Comparison of ENCODE assay signal across 9 cellular contexts in the genomic region with DNA sequence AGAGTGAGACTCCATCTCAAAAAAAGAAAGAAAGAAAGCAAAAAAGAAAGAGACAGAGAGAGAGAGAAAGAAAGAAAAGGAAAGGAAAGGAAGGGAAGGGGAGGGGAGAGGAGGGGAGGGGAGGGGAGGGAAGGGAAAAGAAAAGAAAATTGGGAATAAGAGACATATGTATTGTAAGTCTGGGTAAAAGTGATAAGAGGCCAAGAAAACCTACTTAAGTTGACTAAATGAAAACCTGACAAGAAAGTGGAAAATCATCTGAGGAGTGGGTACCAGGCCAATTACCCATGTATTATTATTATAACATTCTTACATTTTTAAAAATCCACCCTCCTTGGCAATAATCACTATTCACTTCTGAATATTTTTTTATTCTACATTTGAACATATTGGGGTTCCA. TPM values are rescaled to one million over a fixed set of nuclear protein-coding genes. Genes with fewer than 3 reads are reported as not detected.
"Had no signal": no experiment of that assay in that cellular context is flagged by ENCODE, and none has a peak within 500 bp of the region (broad histone marks: within the 10 kb centered on the region; RNA-seq: fewer than 3 reads in every experiment).

No MANE protein-coding gene starts in this region.

- FAIRE-seq: HTR-8/SVneo had no signal

- H3K27ac ChIP-seq: HL-60, KMS-11 had no signal

- H3K4me2 ChIP-seq: KMS-11 had no signal

- DNase-seq: IMR-90, KBM-7, KG1 had no signal

- H3K9ac ChIP-seq: KMS-11 had no signal

RNA-seq across cellular contexts. Expression of a gene that starts 46.3 kb away (rescaled TPM):
- total RNA-seq: HT-29, HT1080, IMR-90 had no signal
- polyA plus RNA-seq: IgD-negative memory B cell, IMR-90 had no signal
